8 cellular contexts compared by ENCODE assay signal in the genomic region with DNA sequence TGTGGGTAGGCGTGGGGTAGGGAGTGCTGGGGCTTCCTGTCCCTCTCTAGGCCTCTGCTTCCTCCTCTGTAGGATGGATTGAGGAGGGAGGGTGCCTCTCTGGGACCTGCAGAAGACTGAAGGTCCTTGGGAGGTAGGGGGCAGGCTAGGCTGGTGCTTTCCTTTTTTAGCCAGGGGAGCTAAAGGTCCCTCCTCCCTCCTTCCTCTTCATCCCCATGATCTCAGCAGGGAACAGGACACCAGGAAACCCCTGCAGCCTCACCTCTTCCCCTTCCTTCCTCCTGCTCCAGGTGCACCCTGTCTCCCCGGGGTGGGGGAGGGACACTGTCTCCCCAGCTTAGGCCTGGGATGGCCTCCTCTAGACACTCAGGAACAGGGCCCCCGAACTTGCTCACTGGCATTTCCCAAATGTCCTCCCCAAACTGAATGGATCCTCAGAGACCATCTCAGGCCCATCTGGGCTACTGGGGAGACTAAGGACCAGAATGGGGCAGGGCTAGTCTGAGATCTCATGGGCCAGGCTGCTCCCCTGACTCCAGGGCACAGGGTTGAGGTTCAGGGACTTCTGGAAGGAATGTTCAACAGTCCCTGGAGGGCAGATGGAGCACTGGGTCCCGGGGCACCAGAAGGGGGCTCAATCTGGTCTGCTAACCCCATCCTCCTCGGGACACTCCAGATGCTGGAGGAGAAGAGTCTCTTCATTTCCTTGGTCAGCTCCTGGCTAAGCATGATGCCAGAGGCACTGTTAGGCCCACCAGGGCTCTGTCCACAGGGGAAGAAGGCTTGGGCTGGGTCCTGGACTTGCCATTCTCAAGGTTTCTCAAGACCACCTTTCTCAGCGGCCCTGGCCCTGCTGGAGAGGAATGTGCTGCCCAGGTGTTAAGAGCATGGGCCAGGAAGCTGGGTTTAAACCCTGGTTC. TPM values are rescaled to one million over a fixed set of nuclear protein-coding genes. Genes with fewer than 3 reads are reported as not detected.
DNase-seq lines count a peak whose midpoint lies in the region; ATAC-seq, FAIRE-seq and TF ChIP-seq lines count a peak whose summit lies in the region.

No MANE protein-coding gene starts in this region.

- no peak for TF ChIP-seq CTCF in HepG2 (CRISPR knock-in tag; IDR thresholded peaks at IDR 0.05)

- in situ Hi-C loops in HepG2 (cut with HindIII; ENCODE audit: extremely low pct_ligation_motif_present, low pct_unique_long_range_greater_than_20kb), result no loop called here

- H3K4me3 Mint-ChIP-seq in activated CD4-positive, alpha-beta T cell treated with anti-CD3 and anti-CD28 coated beads, Interleukin-2, amount 10 ng/mL, durations not matched to agents 24 days and 14 days, result peak overlapping the region; percentile 93

- WGBS in HepG2 (ENCODE audit: low lambda C conversion rate), result 49% methylated on average over 3 of the region's 6 CpGs

- peaks cover 9% of the 10 kb centered on the region for H3K4me1 ChIP-seq in HepG2 (ENCODE audit: insufficient read depth, low read length)
- peaks cover 10 to 58% (median 34%) of the 10 kb centered on the region in 5 donors for H3K4me1 ChIP-seq in subcutaneous abdominal adipose tissue (ENCODE audit: control insufficient read depth in 5 of 5, insufficient read depth in 5 of 5, low read length in 5 of 5)

- TF ChIP-seq EP300 in HepG2 (IDR thresholded peaks at IDR 0.05; ENCODE audit: low read depth in 2 of 2, low read length in 2 of 2) (no peak), HepG2 (CRISPR knock-in tag; IDR thresholded peaks at IDR 0.05; ENCODE audit: borderline replicate concordance) (no peak)

- no peak for FAIRE-seq in HepG2 (lab: Jason Lieb, UNC)

- no peak for TF ChIP-seq RAD21 in HepG2 (CRISPR knock-in tag; IDR thresholded peaks at IDR 0.05)

- H3K9me3 ChIP-seq in HepG2 (ENCODE audit: low read length) (no peaks in the 10 kb centered on the region), subcutaneous abdominal adipose tissue (ENCODE audit: control insufficient read depth in 5 of 5, low read length in 5 of 5) (no peaks in the 10 kb centered on the region)

- H3K36me3 Mint-ChIP-seq in activated CD4-positive, alpha-beta T cell treated with anti-CD3 and anti-CD28 coated beads, Interleukin-2, amount 10 ng/mL, durations not matched to agents 24 days and 14 days (ENCODE audit: low read depth), result peaks cover 46% of the 10 kb centered on the region
- H3K36me3 Mint-ChIP-seq in activated naive CD4-positive, alpha-beta T cell treated with anti-CD3 and anti-CD28 coated beads, Interleukin-2, amount 50 U/mL, for 72 hours, result peaks cover 5 to 45% of the 10 kb centered on the region in 2 donors

- peak overlapping the region; percentile 90 for H3K4me2 ChIP-seq in HepG2 (ENCODE audit: low read depth, low read length)

- no peaks in the 10 kb centered on the region for H3K27me3 Mint-ChIP-seq in activated CD4-positive, alpha-beta T cell treated with anti-CD3 and anti-CD28 coated beads, Interleukin-2, amount 10 ng/mL, durations not matched to agents 24 days and 14 days

- peak overlapping the region in 1 of 3 experiments; percentile 70; a peak in 2 of 6 replicates for H3K4me3 ChIP-seq in HepG2 (replicated peaks in 1 of 3; ENCODE audit: insufficient read depth in 1 of 3, low read depth in 2 of 3, low read length in 3 of 3)
- peak overlapping the region; percentile 66 to 79 (median 72) for H3K4me3 ChIP-seq in subcutaneous abdominal adipose tissue (ENCODE audit: low read depth in 1 of 5, low read length in 5 of 5)

- BruUV-seq in HepG2 (replicated peaks; lab: Mats Ljungman, UMichigan), result no TSS peak

- intact Hi-C loops in activated CD4-positive, alpha-beta T cell treated with anti-CD3 and anti-CD28 coated beads, Interleukin-2, amount 10 ng/mL, durations not matched to agents 24 days and 14 days (cut with micrococcal nuclease), result loop anchor here (2.0 to 5.0 kb wide), 3 partner anchors 33 to 158 kb away; partner anchors contain the start of genes FPGS, PTRH1 and STXBP1
- intact Hi-C loops in HepG2 (cut with micrococcal nuclease; ENCODE audit: unreplicated experiment), result no loop called here

- no peak overlapping the region for H2AFZ ChIP-seq in HepG2 (ENCODE audit: low read length)

- H3K9ac ChIP-seq in HepG2 (ENCODE audit: insufficient read depth, low read depth, low read length), result no peak overlapping the region
- peak overlapping the region in 4 of 5 donors; percentile 26 to 72 (median 67) for H3K9ac ChIP-seq in subcutaneous abdominal adipose tissue (ENCODE audit: low read length in 5 of 5)

- CTCF ChIA-PET in HepG2 (lab: Yijun Ruan, JAX; ENCODE audit: low intra/inter-chr PET ratio, low total read pairs), result no interaction called here

- no peaks in the 10 kb centered on the region for H3K9me3 Mint-ChIP-seq in activated CD4-positive, alpha-beta T cell treated with anti-CD3 and anti-CD28 coated beads, Interleukin-2, amount 10 ng/mL, durations not matched to agents 24 days and 14 days
- H3K9me3 Mint-ChIP-seq in activated naive CD4-positive, alpha-beta T cell treated with anti-CD3 and anti-CD28 coated beads, Interleukin-2, amount 50 U/mL, for 72 hours, result no peaks in the 10 kb centered on the region

- POLR2A ChIA-PET in HepG2 (lab: Yijun Ruan, JAX), result interaction anchor here (0.9 to 1.3 kb wide), 9 partner anchors 15 to 320 kb away, joined by 3 to 9 read pairs (median 5); partner anchors contain the start of genes CDK9, PTRH1, TOR2A and TTC16

- peak; percentile 71 for DNase-seq in activated CD4-positive, alpha-beta T cell treated with anti-CD3 and anti-CD28 coated beads, Interleukin-2, amount 10 ng/mL, durations not matched to agents 24 days and 14 days
- no peak for DNase-seq in activated CD4-positive, alpha-beta T cell treated with anti-CD3 and anti-CD28 coated beads, Interleukin-2, amount 50 U/mL, for 48 hours
- DNase-seq in activated naive CD4-positive, alpha-beta T cell treated with anti-CD3 and anti-CD28 coated beads, Interleukin-2, amount 50 U/mL, for 72 hours (ENCODE audit: low spot score in 2 of 2), result no peak
- no peak for DNase-seq in HepG2 (ENCODE audit: low spot score)
- DNase-seq in NCI-H1930 (lab: John Stamatoyannopoulos, UW), result no peak
- DNase-seq in GM19240 (ENCODE audit: insufficient read length, low spot score), result no peak

- TF ChIP-seq POLR2A in HepG2 (IDR thresholded peaks at IDR 0.05; ENCODE audit: insufficient read depth in 1 of 2, low read depth in 2 of 2, low read length in 2 of 2), result no peak

- H4K20me1 ChIP-seq in HepG2 (ENCODE audit: insufficient read depth, low read length), result no peaks in the 10 kb centered on the region

- H3K27ac Mint-ChIP-seq in activated CD4-positive, alpha-beta T cell treated with anti-CD3 and anti-CD28 coated beads, Interleukin-2, amount 10 ng/mL, durations not matched to agents 24 days and 14 days, result peak overlapping the region; percentile 94
- peak overlapping the region; percentile 76 to 92 for H3K27ac Mint-ChIP-seq in activated naive CD4-positive, alpha-beta T cell treated with anti-CD3 and anti-CD28 coated beads, Interleukin-2, amount 50 U/mL, for 72 hours

- no peaks in the 10 kb centered on the region for H3K79me2 ChIP-seq in HepG2 (ENCODE audit: insufficient read depth, low read length)

- H3K36me3 ChIP-seq in HepG2 (replicated peaks in 1 of 2; ENCODE audit: control insufficient read depth in 1 of 2, insufficient read depth in 2 of 2, low read length in 2 of 2) (no peaks in the 10 kb centered on the region), subcutaneous abdominal adipose tissue (ENCODE audit: control insufficient read depth in 5 of 5, insufficient read depth in 5 of 5, low read length in 5 of 5) (peaks cover 0 to 5% (median 0%) of the 10 kb centered on the region in 5 donors)

- ATAC-seq in activated naive CD4-positive, alpha-beta T cell treated with anti-CD3 and anti-CD28 coated beads, Interleukin-2, amount 50 U/mL, for 72 hours, result no peak
- no peak for ATAC-seq in HepG2
- ATAC-seq in GM21825 (IDR thresholded peaks at IDR 0.05; ENCODE audit: unreplicated experiment), result no peak

- H3K4me1 Mint-ChIP-seq in activated CD4-positive, alpha-beta T cell treated with anti-CD3 and anti-CD28 coated beads, Interleukin-2, amount 10 ng/mL, durations not matched to agents 24 days and 14 days, result peaks cover 62% of the 10 kb centered on the region

- H3K27me3 ChIP-seq in HepG2 (ENCODE audit: control insufficient read depth in 1 of 2, insufficient read depth in 2 of 2, low read length in 2 of 2) (peaks cover 2 to 40% of the 10 kb centered on the region in 2 experiments; a peak in 3 of 5 replicates), subcutaneous abdominal adipose tissue (ENCODE audit: control insufficient read depth in 5 of 5, insufficient read depth in 4 of 5, low read length in 5 of 5) (no peaks in the 10 kb centered on the region)

- no peak overlapping the region for H3K27ac ChIP-seq in HepG2 (ENCODE audit: extremely low read length, insufficient read depth, low read length)
- H3K27ac ChIP-seq in subcutaneous abdominal adipose tissue (ENCODE audit: low read depth, low read length), result peak overlapping the region; percentile 82

RNA-seq across cellular contexts. Expression of gene SH2D3C, which starts 8.2 kb away (rescaled TPM):
- total RNA-seq in activated CD4-positive, alpha-beta T cell treated with anti-CD3 and anti-CD28 coated beads, Interleukin-2, amount 10 ng/mL, durations not matched to agents 24 days and 14 days, result 22.2 and 23.3 TPM in 2 replicates
- total RNA-seq in activated naive CD4-positive, alpha-beta T cell treated with anti-CD3 and anti-CD28 coated beads, Interleukin-2, amount 50 U/mL, for 72 hours, result 10 to 100 TPM; 39.3 to 39.5 TPM
- total RNA-seq in HepG2 (2016; rRNA removed; fragmentation: Illumina TruSeq; extraction: Trizol), result not detected in 2 replicates
- not detected in 2 replicates for total RNA-seq in HepG2 (2016; cell fraction: cytosol; rRNA removed; fragmentation: Illumina TruSeq; extraction: Trizol; ENCODE audit: low read depth)
- total RNA-seq in HepG2 (2016; cell fraction: insoluble cytoplasmic fraction; rRNA removed; fragmentation: Illumina TruSeq; extraction: Trizol), result not detected in 2 replicates
- total RNA-seq in HepG2 (2016; cell fraction: membrane; rRNA removed; fragmentation: Illumina TruSeq; extraction: Trizol), result not detected in 2 replicates
- total RNA-seq in HepG2 (2016; cell fraction: nucleus; rRNA removed; fragmentation: Illumina TruSeq; extraction: Trizol), result not detected in 2 replicates
- not detected in 2 replicates for polyA plus RNA-seq in HepG2 (2011; rRNA removed)
- 0.03 TPM in 1 of 2 replicates, not detected in the other for polyA plus RNA-seq in HepG2 (2011; cell fraction: cytosol; rRNA removed)
- polyA plus RNA-seq in HepG2 (2011; cell fraction: nucleus; rRNA removed), result not detected in 2 replicates
- 0.19 TPM in 1 of 2 replicates, not detected in the other for polyA plus RNA-seq in HepG2 (2012)
- not detected in 2 replicates for polyA plus RNA-seq in HepG2 (2016; cell fraction: cytosol; fragmentation: Illumina TruSeq; extraction: Trizol; ENCODE audit: low read depth)
- polyA plus RNA-seq in HepG2 (2016; cell fraction: insoluble cytoplasmic fraction; fragmentation: Illumina TruSeq; extraction: Trizol; ENCODE audit: low read depth), result not detected in 2 replicates
- not detected in 2 replicates for polyA plus RNA-seq in HepG2 (2016; cell fraction: membrane; fragmentation: Illumina TruSeq; extraction: Trizol; ENCODE audit: low read depth)
- not detected in 2 replicates for polyA plus RNA-seq in HepG2 (2016; cell fraction: nucleus; fragmentation: Illumina TruSeq; extraction: Trizol; ENCODE audit: insufficient read depth, low read depth)
- 0.20 and 0.84 TPM in 2 replicates for polyA minus RNA-seq in HepG2 (2011; rRNA and poly(A)+ RNA removed; ENCODE audit: low replicate concordance)
- not detected in 2 replicates for polyA minus RNA-seq in HepG2 (2011; cell fraction: cytosol; rRNA and poly(A)+ RNA removed)
- not detected in 2 replicates for polyA minus RNA-seq in HepG2 (2011; cell fraction: nucleus; rRNA and poly(A)+ RNA removed)

RNA-seq across cellular contexts. Expression of gene CDK9, which starts 15.6 kb away (rescaled TPM):
- 79.1 and 96.4 TPM in 2 replicates for total RNA-seq in activated CD4-positive, alpha-beta T cell treated with anti-CD3 and anti-CD28 coated beads, Interleukin-2, amount 10 ng/mL, durations not matched to agents 24 days and 14 days
- 10 to 100 TPM; 74.8 to 89.3 TPM for total RNA-seq in activated naive CD4-positive, alpha-beta T cell treated with anti-CD3 and anti-CD28 coated beads, Interleukin-2, amount 50 U/mL, for 72 hours
- total RNA-seq in HepG2 (2016; rRNA removed; fragmentation: Illumina TruSeq; extraction: Trizol), result 16.8 TPM in 2 replicates
- total RNA-seq in HepG2 (2016; cell fraction: cytosol; rRNA removed; fragmentation: Illumina TruSeq; extraction: Trizol; ENCODE audit: low read depth), result 5.3 and 6.3 TPM in 2 replicates
- total RNA-seq in HepG2 (2016; cell fraction: insoluble cytoplasmic fraction; rRNA removed; fragmentation: Illumina TruSeq; extraction: Trizol), result 14.3 and 15.5 TPM in 2 replicates
- total RNA-seq in HepG2 (2016; cell fraction: membrane; rRNA removed; fragmentation: Illumina TruSeq; extraction: Trizol), result 13.1 and 13.7 TPM in 2 replicates
- total RNA-seq in HepG2 (2016; cell fraction: nucleus; rRNA removed; fragmentation: Illumina TruSeq; extraction: Trizol), result 13.7 and 14.2 TPM in 2 replicates
- polyA plus RNA-seq in HepG2 (2011; rRNA removed), result 21.5 and 26.1 TPM in 2 replicates
- 16.1 and 24.8 TPM in 2 replicates for polyA plus RNA-seq in HepG2 (2011; cell fraction: cytosol; rRNA removed)
- polyA plus RNA-seq in HepG2 (2011; cell fraction: nucleus; rRNA removed), result 85.3 and 97.2 TPM in 2 replicates
- 18.5 and 23.5 TPM in 2 replicates for polyA plus RNA-seq in HepG2 (2012)
- polyA plus RNA-seq in HepG2 (2016; cell fraction: cytosol; fragmentation: Illumina TruSeq; extraction: Trizol; ENCODE audit: low read depth), result 7.2 and 7.8 TPM in 2 replicates
- 21.4 and 33.5 TPM in 2 replicates for polyA plus RNA-seq in HepG2 (2016; cell fraction: insoluble cytoplasmic fraction; fragmentation: Illumina TruSeq; extraction: Trizol; ENCODE audit: low read depth)
- 10.9 and 12.8 TPM in 2 replicates for polyA plus RNA-seq in HepG2 (2016; cell fraction: membrane; fragmentation: Illumina TruSeq; extraction: Trizol; ENCODE audit: low read depth)
- polyA plus RNA-seq in HepG2 (2016; cell fraction: nucleus; fragmentation: Illumina TruSeq; extraction: Trizol; ENCODE audit: insufficient read depth, low read depth), result 35.3 and 35.6 TPM in 2 replicates
- 47.9 and 105 TPM in 2 replicates for polyA minus RNA-seq in HepG2 (2011; rRNA and poly(A)+ RNA removed; ENCODE audit: low replicate concordance)
- 13.9 and 18.8 TPM in 2 replicates for polyA minus RNA-seq in HepG2 (2011; cell fraction: cytosol; rRNA and poly(A)+ RNA removed)
- 27.6 and 29.4 TPM in 2 replicates for polyA minus RNA-seq in HepG2 (2011; cell fraction: nucleus; rRNA and poly(A)+ RNA removed)

RNA-seq across cellular contexts. Expression of gene FPGS, which starts 32.4 kb away (rescaled TPM):
- 126 and 128 TPM in 2 replicates for total RNA-seq in activated CD4-positive, alpha-beta T cell treated with anti-CD3 and anti-CD28 coated beads, Interleukin-2, amount 10 ng/mL, durations not matched to agents 24 days and 14 days
- total RNA-seq in activated naive CD4-positive, alpha-beta T cell treated with anti-CD3 and anti-CD28 coated beads, Interleukin-2, amount 50 U/mL, for 72 hours, result 10 to 100 TPM; 64.8 to 73.8 TPM
- total RNA-seq in HepG2 (2016; rRNA removed; fragmentation: Illumina TruSeq; extraction: Trizol), result 20.3 and 35.6 TPM in 2 replicates
- 7.4 and 10.3 TPM in 2 replicates for total RNA-seq in HepG2 (2016; cell fraction: cytosol; rRNA removed; fragmentation: Illumina TruSeq; extraction: Trizol; ENCODE audit: low read depth)
- 18.5 and 37.2 TPM in 2 replicates for total RNA-seq in HepG2 (2016; cell fraction: insoluble cytoplasmic fraction; rRNA removed; fragmentation: Illumina TruSeq; extraction: Trizol)
- 18.1 and 18.9 TPM in 2 replicates for total RNA-seq in HepG2 (2016; cell fraction: membrane; rRNA removed; fragmentation: Illumina TruSeq; extraction: Trizol)
- total RNA-seq in HepG2 (2016; cell fraction: nucleus; rRNA removed; fragmentation: Illumina TruSeq; extraction: Trizol), result 26.8 and 31.7 TPM in 2 replicates
- polyA plus RNA-seq in HepG2 (2011; rRNA removed), result 36.8 and 41.3 TPM in 2 replicates
- 20.2 and 34.2 TPM in 2 replicates for polyA plus RNA-seq in HepG2 (2011; cell fraction: cytosol; rRNA removed)
- polyA plus RNA-seq in HepG2 (2011; cell fraction: nucleus; rRNA removed), result 102 and 128 TPM in 2 replicates
- 16.9 and 23.2 TPM in 2 replicates for polyA plus RNA-seq in HepG2 (2012)
- 8.3 and 9.4 TPM in 2 replicates for polyA plus RNA-seq in HepG2 (2016; cell fraction: cytosol; fragmentation: Illumina TruSeq; extraction: Trizol; ENCODE audit: low read depth)
- 21.4 and 32.6 TPM in 2 replicates for polyA plus RNA-seq in HepG2 (2016; cell fraction: insoluble cytoplasmic fraction; fragmentation: Illumina TruSeq; extraction: Trizol; ENCODE audit: low read depth)
- polyA plus RNA-seq in HepG2 (2016; cell fraction: membrane; fragmentation: Illumina TruSeq; extraction: Trizol; ENCODE audit: low read depth), result 12.8 and 13.0 TPM in 2 replicates
- 68.3 and 83.1 TPM in 2 replicates for polyA plus RNA-seq in HepG2 (2016; cell fraction: nucleus; fragmentation: Illumina TruSeq; extraction: Trizol; ENCODE audit: insufficient read depth, low read depth)
- polyA minus RNA-seq in HepG2 (2011; rRNA and poly(A)+ RNA removed; ENCODE audit: low replicate concordance), result 71.8 and 195 TPM in 2 replicates
- 13.5 and 19.9 TPM in 2 replicates for polyA minus RNA-seq in HepG2 (2011; cell fraction: cytosol; rRNA and poly(A)+ RNA removed)
- polyA minus RNA-seq in HepG2 (2011; cell fraction: nucleus; rRNA and poly(A)+ RNA removed), result 25.4 and 26.6 TPM in 2 replicates

RNA-seq across cellular contexts. Expression of gene TOR2A, which starts 35.2 kb away (rescaled TPM):
- 20.4 and 21.4 TPM in 2 replicates for total RNA-seq in activated CD4-positive, alpha-beta T cell treated with anti-CD3 and anti-CD28 coated beads, Interleukin-2, amount 10 ng/mL, durations not matched to agents 24 days and 14 days
- total RNA-seq in activated naive CD4-positive, alpha-beta T cell treated with anti-CD3 and anti-CD28 coated beads, Interleukin-2, amount 50 U/mL, for 72 hours, result 10 to 100 TPM; 10.9 to 17.1 TPM
- total RNA-seq in HepG2 (2016; rRNA removed; fragmentation: Illumina TruSeq; extraction: Trizol), result 5.5 and 7.2 TPM in 2 replicates
- 5.2 and 7.3 TPM in 2 replicates for total RNA-seq in HepG2 (2016; cell fraction: cytosol; rRNA removed; fragmentation: Illumina TruSeq; extraction: Trizol; ENCODE audit: low read depth)
- total RNA-seq in HepG2 (2016; cell fraction: insoluble cytoplasmic fraction; rRNA removed; fragmentation: Illumina TruSeq; extraction: Trizol), result 4.5 and 7.9 TPM in 2 replicates
- total RNA-seq in HepG2 (2016; cell fraction: membrane; rRNA removed; fragmentation: Illumina TruSeq; extraction: Trizol), result 7.9 and 11.8 TPM in 2 replicates
- 6.0 and 8.4 TPM in 2 replicates for total RNA-seq in HepG2 (2016; cell fraction: nucleus; rRNA removed; fragmentation: Illumina TruSeq; extraction: Trizol)
- polyA plus RNA-seq in HepG2 (2011; rRNA removed), result 3.5 and 4.9 TPM in 2 replicates
- polyA plus RNA-seq in HepG2 (2011; cell fraction: cytosol; rRNA removed), result 3.9 and 7.0 TPM in 2 replicates
- polyA plus RNA-seq in HepG2 (2011; cell fraction: nucleus; rRNA removed), result 10.9 and 13.2 TPM in 2 replicates
- 3.9 and 5.6 TPM in 2 replicates for polyA plus RNA-seq in HepG2 (2012)
- 7.5 and 14.0 TPM in 2 replicates for polyA plus RNA-seq in HepG2 (2016; cell fraction: cytosol; fragmentation: Illumina TruSeq; extraction: Trizol; ENCODE audit: low read depth)
- polyA plus RNA-seq in HepG2 (2016; cell fraction: insoluble cytoplasmic fraction; fragmentation: Illumina TruSeq; extraction: Trizol; ENCODE audit: low read depth), result 8.1 and 8.2 TPM in 2 replicates
- 13.5 and 15.3 TPM in 2 replicates for polyA plus RNA-seq in HepG2 (2016; cell fraction: membrane; fragmentation: Illumina TruSeq; extraction: Trizol; ENCODE audit: low read depth)
- 15.9 and 17.9 TPM in 2 replicates for polyA plus RNA-seq in HepG2 (2016; cell fraction: nucleus; fragmentation: Illumina TruSeq; extraction: Trizol; ENCODE audit: insufficient read depth, low read depth)
- polyA minus RNA-seq in HepG2 (2011; rRNA and poly(A)+ RNA removed; ENCODE audit: low replicate concordance), result 5.5 and 15.6 TPM in 2 replicates
- 3.2 and 3.6 TPM in 2 replicates for polyA minus RNA-seq in HepG2 (2011; cell fraction: cytosol; rRNA and poly(A)+ RNA removed)
- 2.4 and 3.0 TPM in 2 replicates for polyA minus RNA-seq in HepG2 (2011; cell fraction: nucleus; rRNA and poly(A)+ RNA removed)

RNA-seq across cellular contexts. Expression of gene TTC16, which starts 54.4 kb away (rescaled TPM):
- not detected in 2 replicates for total RNA-seq in activated CD4-positive, alpha-beta T cell treated with anti-CD3 and anti-CD28 coated beads, Interleukin-2, amount 10 ng/mL, durations not matched to agents 24 days and 14 days
- under 1 TPM; 0.62 to 0.73 TPM for total RNA-seq in activated naive CD4-positive, alpha-beta T cell treated with anti-CD3 and anti-CD28 coated beads, Interleukin-2, amount 50 U/mL, for 72 hours
- not detected in 2 replicates for total RNA-seq in HepG2 (2016; rRNA removed; fragmentation: Illumina TruSeq; extraction: Trizol)
- not detected in 2 replicates for total RNA-seq in HepG2 (2016; cell fraction: cytosol; rRNA removed; fragmentation: Illumina TruSeq; extraction: Trizol; ENCODE audit: low read depth)
- not detected in 2 replicates for total RNA-seq in HepG2 (2016; cell fraction: insoluble cytoplasmic fraction; rRNA removed; fragmentation: Illumina TruSeq; extraction: Trizol)
- total RNA-seq in HepG2 (2016; cell fraction: membrane; rRNA removed; fragmentation: Illumina TruSeq; extraction: Trizol), result not detected in 2 replicates
- not detected in 2 replicates for total RNA-seq in HepG2 (2016; cell fraction: nucleus; rRNA removed; fragmentation: Illumina TruSeq; extraction: Trizol)
- polyA plus RNA-seq in HepG2 (2011; rRNA removed), result not detected in 2 replicates
- 0.03 TPM in 1 of 2 replicates, not detected in the other for polyA plus RNA-seq in HepG2 (2011; cell fraction: cytosol; rRNA removed)
- polyA plus RNA-seq in HepG2 (2011; cell fraction: nucleus; rRNA removed), result 0.08 TPM in 1 of 2 replicates, not detected in the other
- not detected in 2 replicates for polyA plus RNA-seq in HepG2 (2012)
- polyA plus RNA-seq in HepG2 (2016; cell fraction: cytosol; fragmentation: Illumina TruSeq; extraction: Trizol; ENCODE audit: low read depth), result not detected in 2 replicates
- polyA plus RNA-seq in HepG2 (2016; cell fraction: insoluble cytoplasmic fraction; fragmentation: Illumina TruSeq; extraction: Trizol; ENCODE audit: low read depth), result not detected in 2 replicates
- 0.09 TPM in 1 of 2 replicates, not detected in the other for polyA plus RNA-seq in HepG2 (2016; cell fraction: membrane; fragmentation: Illumina TruSeq; extraction: Trizol; ENCODE audit: low read depth)
- polyA plus RNA-seq in HepG2 (2016; cell fraction: nucleus; fragmentation: Illumina TruSeq; extraction: Trizol; ENCODE audit: insufficient read depth, low read depth), result not detected in 2 replicates
- polyA minus RNA-seq in HepG2 (2011; rRNA and poly(A)+ RNA removed; ENCODE audit: low replicate concordance), result 0.72 TPM in 1 of 2 replicates, not detected in the other
- polyA minus RNA-seq in HepG2 (2011; cell fraction: cytosol; rRNA and poly(A)+ RNA removed), result not detected in 2 replicates
- not detected in 2 replicates for polyA minus RNA-seq in HepG2 (2011; cell fraction: nucleus; rRNA and poly(A)+ RNA removed)

Comparison
In these comparisons a context has a peak if more than half of its experiments do, and no peak if none do; other contexts are left out.
1. RNA of gene SH2D3C, which starts 8.2 kb away (total RNA-seq): 39.3 to 39.5 TPM in activated naive CD4-positive, alpha-beta T cell treated with anti-CD3 and anti-CD28 coated beads, Interleukin-2, amount 50 U/mL, for 72 hours and 22.2 to 23.3 TPM in activated CD4-positive, alpha-beta T cell treated with anti-CD3 and anti-CD28 coated beads, Interleukin-2, amount 10 ng/mL, durations not matched to agents 24 days and 14 days; not detected in HepG2; every median in the first group is over 10 times any median in the second.